ENCODE assay signal across 11 cellular contexts in the genomic region with DNA sequence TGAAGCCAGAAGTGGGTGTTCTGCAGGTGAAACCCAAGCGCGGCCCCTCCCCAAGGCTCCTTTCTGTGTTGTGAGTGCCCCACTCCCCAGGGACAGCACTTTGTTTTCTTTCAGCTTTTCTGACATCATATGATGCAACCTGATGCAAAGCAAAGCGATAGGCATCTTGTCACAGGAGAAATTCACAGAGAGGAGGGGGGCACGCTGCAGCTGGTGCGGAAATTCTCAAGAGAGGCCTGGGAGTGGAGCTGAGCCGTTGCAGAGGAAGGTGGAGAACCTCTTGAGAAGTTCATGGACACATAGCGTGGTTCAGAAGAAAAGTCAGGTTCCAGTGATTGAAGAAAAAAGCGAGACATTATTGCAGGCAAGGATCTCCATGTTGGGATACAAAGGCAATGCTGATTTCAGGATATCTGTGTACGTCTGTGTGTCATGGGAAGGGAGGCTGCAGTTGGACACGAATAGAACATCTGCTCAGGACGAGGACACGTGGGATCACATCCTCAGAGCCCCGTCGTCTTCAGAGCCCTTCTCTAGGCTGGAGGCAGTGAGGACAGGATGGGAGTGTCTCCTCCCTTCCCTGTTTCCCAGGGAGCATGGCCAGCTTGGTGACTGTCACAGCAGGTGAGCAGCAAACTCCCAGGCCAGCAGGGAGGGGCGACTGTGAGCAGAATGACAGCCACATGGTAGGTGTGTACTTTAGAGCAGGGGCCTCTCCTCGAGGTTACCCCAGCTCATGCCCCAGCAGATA.
A peak's percentile ranks its signal among the peaks of the same experiment; 100 is the strongest.
DNase-seq lines count a peak whose midpoint lies in the region; ATAC-seq lines count a peak whose summit lies in the region.
"Had no signal": no experiment of that assay in that cellular context is flagged by ENCODE, and none has a peak within 500 bp of the region (broad histone marks: within the 10 kb centered on the region; RNA-seq: fewer than 3 reads in every experiment).

No MANE protein-coding gene starts in this region.

- H3K4me3 ChIP-seq in mesendoderm (ENCODE audit: low read length): no peak overlapping the region
- H3K4me3 ChIP-seq: thoracic aorta had no signal

- no peaks in the 10 kb centered on the region for H3K79me1 ChIP-seq in mesendoderm (ENCODE audit: low read length)

- no peaks in the 10 kb centered on the region for H3K27me3 ChIP-seq in mesendoderm (ENCODE audit: insufficient read depth, low read length, poor library complexity)

- DNase-seq in DMS53 treated with DMSO at 0.1 percent for 48 hours (lab: John Stamatoyannopoulos, UW; ENCODE audit: unreplicated experiment) (peak; percentile 70), NCI-H146 (lab: John Stamatoyannopoulos, UW) (peak; percentile 91), OCI-M1 (lab: John Stamatoyannopoulos, UW) (peak; percentile 92), mesendoderm (peak; percentile 89)
- no peak for DNase-seq in stimulated activated CD4-positive, alpha-beta T cell treated with anti-CD3 and anti-CD28 coated beads, Interleukin-4, amount 100 ng/mL, for 4 hours
- DNase-seq in activated naive CD4-positive, alpha-beta T cell (lab: John Stamatoyannopoulos, UW): no peak
- DNase-seq: activated CD8-positive, alpha-beta T cell treated with anti-CD3 and anti-CD28 coated beads, Interleukin-2, amount 10 ng/mL, durations not matched to agents 7 days and 5 days; activated naive CD4-positive, alpha-beta T cell treated with Interleukin-2 at 50 U/mL for 16 hours had no signal

- no peak overlapping the region for H3K4me2 ChIP-seq in mesendoderm (ENCODE audit: low read length)

- H4K8ac ChIP-seq in mesendoderm (ENCODE audit: low read depth, low read length): no peak overlapping the region

- no CpG with 5 or more reads among the region's 16 CpGs for WGBS in mesendoderm (ENCODE audit: extremely low coverage, insufficient coverage, low lambda C conversion rate)

- no peak overlapping the region for H2BK15ac ChIP-seq in mesendoderm (replicated peaks; ENCODE audit: low read depth)

- no peak overlapping the region for H3K27ac ChIP-seq in mesendoderm (ENCODE audit: low read depth, low read length)
- H3K27ac ChIP-seq: thoracic aorta had no signal

- ATAC-seq in GM21528 (IDR thresholded peaks at IDR 0.05; ENCODE audit: low FRiP score, unreplicated experiment): no peak
- no peak for ATAC-seq in HG03045 (IDR thresholded peaks at IDR 0.05; ENCODE audit: unreplicated experiment)
- ATAC-seq: activated CD8-positive, alpha-beta T cell treated with anti-CD3 and anti-CD28 coated beads, Interleukin-2, amount 10 ng/mL, durations not matched to agents 7 days and 5 days had no signal

- no peak overlapping the region for H2AK5ac ChIP-seq in mesendoderm (ENCODE audit: low read length)

- no peak overlapping the region for H3K9ac ChIP-seq in mesendoderm (ENCODE audit: low read length)

- H3K4me1 ChIP-seq in mesendoderm (ENCODE audit: control insufficient read depth, low read depth, low read length): peaks cover 4% of the 10 kb centered on the region

- H3K36me3 ChIP-seq in mesendoderm (ENCODE audit: control insufficient read depth, insufficient read depth, low read length): no peaks in the 10 kb centered on the region
- H3K36me3 ChIP-seq: thoracic aorta had no signal

- no peak overlapping the region for H2BK5ac ChIP-seq in mesendoderm (ENCODE audit: low read length)

- H3K18ac ChIP-seq in mesendoderm (ENCODE audit: low read length): no peak overlapping the region

- H3K79me2 ChIP-seq in mesendoderm (ENCODE audit: control insufficient read depth, insufficient read depth, low read length): no peaks in the 10 kb centered on the region

- H3K4ac ChIP-seq in mesendoderm (ENCODE audit: low read depth, low read length): no peak overlapping the region

- no peak overlapping the region for H3K23ac ChIP-seq in mesendoderm (ENCODE audit: low read length)

- H2BK120ac ChIP-seq in mesendoderm (ENCODE audit: low read depth, low read length): no peak overlapping the region

- no peak overlapping the region for H4K5ac ChIP-seq in mesendoderm (ENCODE audit: low read length)

- H3K56ac ChIP-seq in mesendoderm (ENCODE audit: low read length): no peak overlapping the region

Comparison
In these comparisons a context has a peak if more than half of its experiments do, and no peak if none do; other contexts are left out.
1. DNase-seq: peak in DMS53 treated with DMSO at 0.1 percent for 48 hours (single experiment), NCI-H146 (single experiment), OCI-M1 (single experiment) and mesendoderm (single experiment); none in stimulated activated CD4-positive, alpha-beta T cell treated with anti-CD3 and anti-CD28 coated beads, Interleukin-4, amount 100 ng/mL, for 4 hours (0 of 2) and activated naive CD4-positive, alpha-beta T cell (0 of 4).